13 cellular contexts compared by ENCODE assay signal in genomic region chr1:3674100-3675094, GRCh38. TPM values are rescaled to one million over a fixed set of nuclear protein-coding genes. Genes with fewer than 3 reads are reported as not detected.
DNase-seq lines count a peak whose midpoint lies in the region; ATAC-seq and TF ChIP-seq lines count a peak whose summit lies in the region.
"Had no signal": no experiment of that assay in that cellular context is flagged by ENCODE, and none has a peak within 500 bp of the region (broad histone marks: within the 10 kb centered on the region; RNA-seq: fewer than 3 reads in every experiment).

No MANE protein-coding gene starts in this region.

- H3K4me1 ChIP-seq in HEK293 (ENCODE audit: control insufficient read depth, insufficient read depth, low read length): no peaks in the 10 kb centered on the region

- no peaks in the 10 kb centered on the region for H3K9me3 ChIP-seq in HEK293 (ENCODE audit: control insufficient read depth, insufficient read depth, low read depth, low read length)

- no peaks in the 10 kb centered on the region for H3K36me3 ChIP-seq in HEK293 (ENCODE audit: control insufficient read depth in 2 of 2, insufficient read depth in 1 of 2, low read length in 2 of 2)
- H3K36me3 ChIP-seq: WERI-Rb-1 had no signal

- ATAC-seq in HG02938 (IDR thresholded peaks at IDR 0.05; ENCODE audit: unreplicated experiment): no peak
- ATAC-seq in HG02623 (IDR thresholded peaks at IDR 0.05; ENCODE audit: unreplicated experiment): no peak

- CTCF ChIA-PET in HEK293 (lab: Yijun Ruan, JAX): no interaction called here

- no peak overlapping the region for H3K27ac ChIP-seq in HEK293 (ENCODE audit: extremely low read depth, low read depth, low read length)
- H3K27ac ChIP-seq: WERI-Rb-1 had no signal

- POLR2A ChIA-PET in HEK293 (lab: Yijun Ruan, JAX): no interaction called here

- TF ChIP-seq CTCF in HEK293 (tag by site-specific recombination; IDR thresholded peaks at IDR 0.05): no peak
- TF ChIP-seq CTCF in choroid plexus epithelial cell (conservative IDR thresholded peaks at IDR 0.05; ENCODE audit: low read depth, low read length): no peak

- H3K4me3 ChIP-seq in HEK293 (ENCODE audit: low read depth, low read length) (no peak overlapping the region), choroid plexus epithelial cell (ENCODE audit: low read depth, low read length) (no peak overlapping the region)

- peak; percentile 57 for DNase-seq in DMS 273 treated with DMSO at 0.1 percent for 48 hours (lab: John Stamatoyannopoulos, UW)
- DNase-seq in choroid plexus epithelial cell (ENCODE audit: low read depth): peak; percentile 24
- peak; percentile 85 for DNase-seq in myocyte (ENCODE audit: low read depth)
- DNase-seq in activated CD8-positive, alpha-beta memory T cell treated with anti-CD3 and anti-CD28 coated beads for 24 hours: no peak
- DNase-seq in activated CD4-positive, alpha-beta T cell treated with anti-CD3 and anti-CD28 coated beads, Interleukin-2, amount 50 U/mL, for 4 hours: no peak
- DNase-seq: activated T-cell treated with anti-CD3 and anti-CD28 coated beads, Interleukin-2, amount 50 U/mL, for 72 hours; HFFc6; nephron progenitor cell; stimulated activated CD4-positive, alpha-beta T cell treated with anti-CD3 and anti-CD28 coated beads, Interleukin-12 subunit alpha, Interleukin-12 subunit beta, amount 100 ng/mL, for 4 hours; WERI-Rb-1 had no signal

TF ChIP-seq in HEK293, 187 proteins besides CTCF, POLR2A, EP300 and RAD21:
- TF ChIP-seq GLIS1 (tag by site-specific recombination; IDR thresholded peaks at IDR 0.05) (peak; percentile 50; the same call in 1 of the 2 replicates), HOXA7 (CRISPR knock-in tag; IDR thresholded peaks at IDR 0.05; ENCODE audit: borderline replicate concordance) (no peak), IKZF3 (tag by site-specific recombination; IDR thresholded peaks at IDR 0.05) (no peak), GLIS2 (tag by site-specific recombination; IDR thresholded peaks at IDR 0.05) (peak; percentile 5; the same call in 1 of the 2 replicates), EGR2 (tag by site-specific recombination; IDR thresholded peaks at IDR 0.05; ENCODE audit: low read depth) (peak; percentile 31; the same call in 1 of the 2 replicates), ZIC2 (tag by site-specific recombination; IDR thresholded peaks at IDR 0.05) (peak; percentile 91), ZNF155 (tag by site-specific recombination; IDR thresholded peaks at IDR 0.05) (no peak)

RNA-seq across cellular contexts. Expression of gene TP73, which starts 22.1 kb away (rescaled TPM):
- 1.3 and 2.2 TPM in 2 replicates for total RNA-seq in myocyte
- polyA plus RNA-seq in myocyte (2012): 0.39 TPM
- total RNA-seq: HFFc6 had no signal

RNA-seq across cellular contexts. Expression of gene WRAP73, which starts 24.5 kb away (rescaled TPM):
- total RNA-seq in myocyte: 25.8 and 29.0 TPM in 2 replicates
- 22.3 TPM for polyA plus RNA-seq in myocyte (2012)

RNA-seq across cellular contexts. Expression of gene TPRG1L, which starts 49.6 kb away (rescaled TPM):
- 19.7 and 23.2 TPM in 2 replicates for total RNA-seq in myocyte
- 78.4 TPM for polyA plus RNA-seq in myocyte (2012)

Comparison
In these comparisons a context has a peak if more than half of its experiments do, and no peak if none do; other contexts are left out.
1. DNase-seq: peak in DMS 273 treated with DMSO at 0.1 percent for 48 hours (single experiment), choroid plexus epithelial cell (single experiment) and myocyte (single experiment); none in activated CD8-positive, alpha-beta memory T cell treated with anti-CD3 and anti-CD28 coated beads for 24 hours (single experiment) and activated CD4-positive, alpha-beta T cell treated with anti-CD3 and anti-CD28 coated beads, Interleukin-2, amount 50 U/mL, for 4 hours (0 of 2).